20 cellular contexts compared by ENCODE assay signal in the genomic region with DNA sequence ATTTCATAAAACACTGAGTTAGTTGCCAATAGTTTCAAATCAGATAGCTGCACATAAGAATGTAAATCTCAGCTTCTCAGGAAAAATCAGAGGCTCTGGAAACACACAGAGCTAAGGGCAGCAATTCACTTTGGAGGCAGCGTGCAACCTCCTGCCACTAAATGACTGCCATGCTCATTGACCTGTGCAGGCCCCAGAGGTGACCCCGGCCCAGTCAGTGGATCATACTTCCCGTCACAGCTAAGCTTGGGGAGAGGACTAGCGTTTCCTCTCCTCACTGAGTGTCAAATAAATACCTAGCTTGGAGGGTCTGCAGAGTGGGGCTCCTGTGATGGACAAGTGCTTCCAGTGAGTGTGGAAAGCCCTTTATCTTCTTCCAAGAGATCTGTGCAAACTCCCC.
DNase-seq lines count a peak whose midpoint lies in the region; ATAC-seq lines count a peak whose summit lies in the region.
"Had no signal": no experiment of that assay in that cellular context is flagged by ENCODE, and none has a peak within 500 bp of the region (broad histone marks: within the 10 kb centered on the region; RNA-seq: fewer than 3 reads in every experiment).

No MANE protein-coding gene starts in this region.

- no peak overlapping the region for H3K9ac ChIP-seq in neuronal stem cell (ENCODE audit: low read depth, low read length, poor library complexity)
- H3K9ac ChIP-seq: BLaER1 treated with 17β-estradiol and CSF1 and Interleukin-3, amounts not matched to agents 10 nM and 100 nM had no signal

- no peaks in the 10 kb centered on the region for H3K27me3 ChIP-seq in neuronal stem cell (ENCODE audit: control insufficient read depth in 3 of 3, insufficient read depth in 3 of 3, low read depth in 1 of 3, low read length in 3 of 3)
- H3K27me3 ChIP-seq: BE2C; BLaER1 treated with 17β-estradiol and CSF1 and Interleukin-3, amounts not matched to agents 10 nM and 100 nM had no signal

- no peak overlapping the region for H3K14ac ChIP-seq in neuronal stem cell (ENCODE audit: low read length)

- no peak overlapping the region for H3K4me3 ChIP-seq in neuronal stem cell (ENCODE audit: low read length in 2 of 2)
- H3K4me3 ChIP-seq: A549; BLaER1 treated with 17β-estradiol and CSF1 and Interleukin-3, amounts not matched to agents 10 nM and 100 nM had no signal

- H3K9me3 ChIP-seq in neuronal stem cell (replicated peaks in 1 of 2; ENCODE audit: control insufficient read depth in 2 of 2, insufficient read depth in 1 of 2, low read depth in 1 of 2, low read length in 2 of 2): no peaks in the 10 kb centered on the region
- H3K9me3 ChIP-seq: BE2C had no signal

- no peak overlapping the region for H2AK5ac ChIP-seq in neuronal stem cell (ENCODE audit: low read depth, low read length)

- no peak overlapping the region for H4K91ac ChIP-seq in neuronal stem cell (ENCODE audit: low read depth, low read length, poor library complexity)

- H3K4me1 ChIP-seq in neuronal stem cell (ENCODE audit: control insufficient read depth in 2 of 2, insufficient read depth in 1 of 2, low read depth in 1 of 2, low read length in 2 of 2): peaks cover 0 to 2% of the 10 kb centered on the region in 2 donors
- H3K4me1 ChIP-seq: A549; BE2C; BLaER1 treated with 17β-estradiol and CSF1 and Interleukin-3, amounts not matched to agents 10 nM and 100 nM had no signal

- no peak overlapping the region for H3K4ac ChIP-seq in neuronal stem cell (ENCODE audit: low read length)

- H4K8ac ChIP-seq in neuronal stem cell (ENCODE audit: low read depth, low read length): no peak overlapping the region

- no peak overlapping the region for H2BK15ac ChIP-seq in neuronal stem cell (ENCODE audit: low read length)

- H3K79me1 ChIP-seq in neuronal stem cell (ENCODE audit: low read depth, low read length): no peaks in the 10 kb centered on the region

- H2BK120ac ChIP-seq in neuronal stem cell (ENCODE audit: low read depth, low read length): no peak overlapping the region

- DNase-seq in ecto neural progenitor cell (ENCODE audit: low spot score) (peak; percentile 52), left kidney (ENCODE audit: low read depth, low spot score) (peak; percentile 53), neuronal stem cell (ENCODE audit: low spot score) (no peak), GF-D8 (lab: John Stamatoyannopoulos, UW) (no peak), kidney glomerular epithelial cell (lab: John Stamatoyannopoulos, UW) (no peak)
- DNase-seq: 8988T; ACHN; AML-193; BE2C; CD4-positive, alpha-beta T cell; CD8-positive, alpha-beta memory T cell; DMS 273 treated with DMSO at 0.1 percent for 48 hours; DMS53; DMS79 treated with DMSO at 0.1 percent for 48 hours; GOT3; H7; HCEC 1CT had no signal

- no peak overlapping the region for H3K27ac ChIP-seq in neuronal stem cell (replicated peaks; ENCODE audit: low read length)
- H3K27ac ChIP-seq: A549; BLaER1 treated with 17β-estradiol and CSF1 and Interleukin-3, amounts not matched to agents 10 nM and 100 nM had no signal

- no CpG with 5 or more reads among the region's 4 CpGs for WGBS in neuronal stem cell (ENCODE audit: extremely low coverage in 2 of 2, insufficient read length in 2 of 2, insufficient replicate concordance in 1 of 2), 2 donors

- H3K4me2 ChIP-seq in neuronal stem cell (ENCODE audit: insufficient read depth, low read length, poor library complexity, severe bottlenecking): no peak overlapping the region
- H3K4me2 ChIP-seq: A549; BLaER1 treated with 17β-estradiol and CSF1 and Interleukin-3, amounts not matched to agents 10 nM and 100 nM had no signal

- no peak for ATAC-seq in HG03571 (IDR thresholded peaks at IDR 0.05; ENCODE audit: unreplicated experiment)
- ATAC-seq: A549 had no signal

- no peak overlapping the region for H2BK5ac ChIP-seq in neuronal stem cell (ENCODE audit: low read length)

- no peaks in the 10 kb centered on the region for H3K36me3 ChIP-seq in neuronal stem cell (replicated peaks in 1 of 2; ENCODE audit: control insufficient read depth in 2 of 2, insufficient read depth in 2 of 2, low read length in 2 of 2)
- H3K36me3 ChIP-seq: BE2C; BLaER1 treated with 17β-estradiol and CSF1 and Interleukin-3, amounts not matched to agents 10 nM and 100 nM had no signal

- H3K18ac ChIP-seq in neuronal stem cell (ENCODE audit: low read length): no peak overlapping the region

- H2AFZ ChIP-seq in neuronal stem cell (ENCODE audit: low read length): peak overlapping the region; percentile 26

- H2BK12ac ChIP-seq in neuronal stem cell (ENCODE audit: low read length): no peak overlapping the region

- H3K23ac ChIP-seq in neuronal stem cell (ENCODE audit: low read depth, low read length, poor library complexity): no peak overlapping the region

Comparison
In these comparisons a context has a peak if more than half of its experiments do, and no peak if none do; other contexts are left out.
1. DNase-seq: peak in ecto neural progenitor cell (single experiment) and left kidney (single experiment); none in neuronal stem cell (single experiment), GF-D8 (single experiment) and kidney glomerular epithelial cell (single experiment).